In genomic region chr12:54079150-54079549, GRCh38 we compare ENCODE assay signal across 1 cellular context.
TF ChIP-seq lines count a peak whose summit lies in the region.

No MANE protein-coding gene starts in this region.

TF ChIP-seq in GM23338, 12 proteins besides CTCF, POLR2A, EP300 and RAD21:
- TF ChIP-seq EZH2 (IDR thresholded peaks at IDR 0.05; ENCODE audit: low read depth, unreplicated experiment), result peak; percentile 92
